8 cellular contexts compared by ENCODE assay signal in genomic region chr12:74412607-74413230, GRCh38.
DNase-seq lines count a peak whose midpoint lies in the region; ATAC-seq and TF ChIP-seq lines count a peak whose summit lies in the region.

No MANE protein-coding gene starts in this region.

- H3K4me3 ChIP-seq in epithelial cell of proximal tubule (ENCODE audit: low read depth, low read length), result no peak overlapping the region
- no peak overlapping the region for H3K4me3 ChIP-seq in MG63

- no peaks in the 10 kb centered on the region for H3K9me3 ChIP-seq in MG63

- TF ChIP-seq CTCF in epithelial cell of proximal tubule (conservative IDR thresholded peaks at IDR 0.05; ENCODE audit: low read depth, low read length), result peak; percentile 36

- H3K36me3 ChIP-seq in MG63, result no peaks in the 10 kb centered on the region

- DNase-seq in SKM-1 treated with dmso at 0.1 percent for 144 hours (lab: John Stamatoyannopoulos, UW; ENCODE audit: unreplicated experiment) (peak; percentile 1), SKM-1 (lab: John Stamatoyannopoulos, UW; ENCODE audit: unreplicated experiment) (no peak), NCI-H69 (lab: John Stamatoyannopoulos, UW) (peak; percentile 65), epithelial cell of proximal tubule (ENCODE audit: low read depth) (no peak), superior temporal gyrus (ENCODE audit: extremely low spot score) (peak; percentile 90), MG63 (no peak)

- ATAC-seq in HG03097 (IDR thresholded peaks at IDR 0.05; ENCODE audit: low FRiP score, unreplicated experiment) (no peak), HG02678 (IDR thresholded peaks at IDR 0.05; ENCODE audit: unreplicated experiment) (no peak)

- H3K27me3 ChIP-seq in MG63, result no peaks in the 10 kb centered on the region

Comparison
In these comparisons a context has a peak if more than half of its experiments do, and no peak if none do; other contexts are left out.
1. DNase-seq: peak in SKM-1 treated with dmso at 0.1 percent for 144 hours (single experiment), NCI-H69 (single experiment) and superior temporal gyrus (single experiment); none in SKM-1 (single experiment), epithelial cell of proximal tubule (single experiment) and MG63 (single experiment).